In the genomic region with DNA sequence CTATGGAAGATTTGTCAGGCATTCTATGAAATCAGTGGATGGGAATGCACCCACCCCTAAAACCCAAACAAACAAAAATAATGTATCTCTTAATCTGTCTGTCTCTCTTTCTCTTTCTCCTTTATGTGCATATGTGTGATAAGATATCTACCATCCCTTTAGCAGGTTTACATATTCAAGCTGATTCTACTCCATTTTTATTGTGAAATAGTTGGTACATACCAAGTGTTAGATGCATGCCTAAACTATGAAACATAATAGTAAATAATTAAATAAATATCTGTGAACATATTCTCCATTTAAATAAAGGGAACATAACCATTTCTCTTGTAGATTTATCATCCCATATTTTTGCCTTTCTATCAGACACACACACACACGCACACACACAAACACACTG, we compare ENCODE assay signal across 18 cellular contexts.
DNase-seq lines count a peak whose midpoint lies in the region; ATAC-seq, FAIRE-seq and TF ChIP-seq lines count a peak whose summit lies in the region.
"Had no signal": no experiment of that assay in that cellular context is flagged by ENCODE, and none has a peak within 500 bp of the region (broad histone marks: within the 10 kb centered on the region; RNA-seq: fewer than 3 reads in every experiment).

No MANE protein-coding gene starts in this region.

- H2AK5ac ChIP-seq in IMR-90 (ENCODE audit: low read depth, low read length), result no peak overlapping the region

- H3K23ac ChIP-seq in IMR-90 (ENCODE audit: low read depth, low read length), result no peak overlapping the region

- intact Hi-C loops in IMR-90 (cut with micrococcal nuclease), result no loop called here

- no peak overlapping the region for H3K4me2 ChIP-seq in IMR-90 (ENCODE audit: low read depth, low read length)
- H3K4me2 ChIP-seq in astrocyte (ENCODE audit: low read length), result no peak overlapping the region

- H3K4me3 ChIP-seq in IMR-90 (ENCODE audit: insufficient read depth, low read depth, low read length) (no peak overlapping the region), astrocyte (ENCODE audit: insufficient read depth, low read depth, low read length) (no peak overlapping the region)

- H4K8ac ChIP-seq in IMR-90 (ENCODE audit: low read depth in 2 of 2, low read length in 2 of 2), result no peak overlapping the region

- peak; percentile 60 for ATAC-seq in IMR-90 (ENCODE audit: low read depth)
- no peak for ATAC-seq in left lobe of liver
- ATAC-seq in GM21360 (IDR thresholded peaks at IDR 0.05; ENCODE audit: unreplicated experiment), result no peak
- ATAC-seq: HCT116 had no signal

- BruUV-seq in IMR-90 (replicated peaks; lab: Mats Ljungman, UMichigan), result no TSS peak

- TF ChIP-seq RAD21 in IMR-90 (IDR thresholded peaks at IDR 0.05; ENCODE audit: low read length), result no peak

- H3K4me3 Mint-ChIP-seq in astrocyte (ENCODE audit: unreplicated experiment), result no peak overlapping the region
- H3K4me3 Mint-ChIP-seq: CD4-positive, alpha-beta memory T cell; IgD-negative memory B cell had no signal

- in situ Hi-C loops in IMR-90 (cut with MboI; ENCODE audit: low sequenced_read_pairs), result no loop called here

- no peaks in the 10 kb centered on the region for H3K36me3 Mint-ChIP-seq in astrocyte (ENCODE audit: low read depth, unreplicated experiment)
- H3K36me3 Mint-ChIP-seq: CD4-positive, alpha-beta memory T cell; IgD-negative memory B cell had no signal

- FAIRE-seq in astrocyte (lab: Jason Lieb, UNC), result no peak
- FAIRE-seq: A204.1, G401.6, GM12892, GM19239 had no signal

- H2BK15ac ChIP-seq in IMR-90 (ENCODE audit: low read depth, low read length), result no peak overlapping the region

- H4K5ac ChIP-seq in IMR-90 (ENCODE audit: low read depth, low read length), result no peak overlapping the region

- peaks cover 9% of the 10 kb centered on the region for H3K4me1 Mint-ChIP-seq in astrocyte (ENCODE audit: low read depth, unreplicated experiment)
- H3K4me1 Mint-ChIP-seq: CD4-positive, alpha-beta memory T cell; IgD-negative memory B cell had no signal

- H3K9ac ChIP-seq in IMR-90 (ENCODE audit: low read depth, low read length) (no peak overlapping the region), astrocyte (ENCODE audit: low read length) (no peak overlapping the region)

- H3K14ac ChIP-seq in IMR-90 (replicated peaks; ENCODE audit: low read depth, low read length), result no peak overlapping the region

- H2BK120ac ChIP-seq in IMR-90 (ENCODE audit: low read depth, low read length), result no peak overlapping the region

- DNase-seq in IMR-90 (peak; percentile 44), astrocyte (ENCODE audit: low read depth) (peak; percentile 8), fibroblast of gingiva (ENCODE audit: low read depth) (peak; percentile 10), iris pigment epithelial cell (ENCODE audit: low read depth) (peak; percentile 69), kidney tubule cell (ENCODE audit: low spot score) (no peak), left lobe of liver (ENCODE audit: low spot score) (no peak), NCI-H1930 (lab: John Stamatoyannopoulos, UW) (no peak)
- DNase-seq: BE2C; CD4-positive, alpha-beta memory T cell; DMS79 had no signal

- H3K4me1 ChIP-seq in IMR-90 (ENCODE audit: control insufficient read depth, insufficient read depth, low read length) (no peaks in the 10 kb centered on the region), astrocyte (ENCODE audit: insufficient read depth, low read length) (no peaks in the 10 kb centered on the region)
- H3K4me1 ChIP-seq: BE2C had no signal

- H3K4ac ChIP-seq in IMR-90 (ENCODE audit: low read depth, low read length), result no peak overlapping the region

- no peak overlapping the region for H2AK9ac ChIP-seq in IMR-90 (replicated peaks; ENCODE audit: low read depth, low read length, poor library complexity)

- TF ChIP-seq POLR2A in IMR-90 (IDR thresholded peaks at IDR 0.05; ENCODE audit: low read depth, low read length), result no peak

- H3K18ac ChIP-seq in IMR-90 (ENCODE audit: low read depth, low read length), result no peak overlapping the region

- no peak for TF ChIP-seq CTCF in IMR-90 (conservative IDR thresholded peaks at IDR 0.05; ENCODE audit: low read depth, low read length)
- no peak for TF ChIP-seq CTCF in astrocyte (IDR thresholded peaks at IDR 0.05; ENCODE audit: insufficient read depth, low read depth, low read length)

- dilution Hi-C loops in IMR-90 (cut with HindIII; ENCODE audit: low sequenced_read_pairs, unreplicated experiment), result no loop called here

- H3K36me3 ChIP-seq in IMR-90 (ENCODE audit: control insufficient read depth, insufficient read depth, low read length), result no peaks in the 10 kb centered on the region
- H3K36me3 ChIP-seq in astrocyte (ENCODE audit: insufficient read depth, low read length), result no peaks in the 10 kb centered on the region
- H3K36me3 ChIP-seq: BE2C had no signal

- H3K27me3 Mint-ChIP-seq in astrocyte (ENCODE audit: low read depth, unreplicated experiment), result no peaks in the 10 kb centered on the region
- H3K27me3 Mint-ChIP-seq: CD4-positive, alpha-beta memory T cell; IgD-negative memory B cell had no signal

- H3K27me3 ChIP-seq in IMR-90 (ENCODE audit: control insufficient read depth, insufficient read depth, low read length) (no peaks in the 10 kb centered on the region), astrocyte (ENCODE audit: insufficient read depth, low read length) (no peaks in the 10 kb centered on the region)
- H3K27me3 ChIP-seq: BE2C had no signal

- no peaks in the 10 kb centered on the region for H3K9me3 ChIP-seq in IMR-90 (ENCODE audit: control insufficient read depth, insufficient read depth, low read length)
- no peaks in the 10 kb centered on the region for H3K9me3 ChIP-seq in astrocyte (ENCODE audit: insufficient read depth, low read depth, low read length)
- H3K9me3 ChIP-seq: BE2C had no signal

- H4K20me1 ChIP-seq in IMR-90 (ENCODE audit: insufficient read depth, low read length), result no peaks in the 10 kb centered on the region
- no peaks in the 10 kb centered on the region for H4K20me1 ChIP-seq in astrocyte (ENCODE audit: insufficient read depth, low read length)

- no peak overlapping the region for H2BK5ac ChIP-seq in IMR-90 (ENCODE audit: low read depth, low read length, poor library complexity, severe bottlenecking)

- no peak overlapping the region for H3K27ac ChIP-seq in IMR-90 (ENCODE audit: insufficient read depth, low read length)
- no peak overlapping the region for H3K27ac ChIP-seq in astrocyte (ENCODE audit: low read depth, low read length)
- H3K27ac ChIP-seq: C4-2B had no signal

- no peak overlapping the region for H3K56ac ChIP-seq in IMR-90 (ENCODE audit: extremely low read depth, insufficient read depth, low read length)

- H4K91ac ChIP-seq in IMR-90 (ENCODE audit: insufficient read depth, low read depth, low read length), result no peak overlapping the region

- H3K27ac Mint-ChIP-seq in astrocyte (ENCODE audit: unreplicated experiment), result no peak overlapping the region
- H3K27ac Mint-ChIP-seq: CD4-positive, alpha-beta memory T cell; IgD-negative memory B cell had no signal

- no peaks in the 10 kb centered on the region for H3K79me2 ChIP-seq in astrocyte (ENCODE audit: insufficient read depth, low read length)

- POLR2A ChIA-PET in IMR-90 (lab: Charles Lee; ENCODE audit: unreplicated experiment), result no interaction called here

- H3K9me1 ChIP-seq in IMR-90 (ENCODE audit: insufficient read depth, low read length), result no peaks in the 10 kb centered on the region

- no peaks in the 10 kb centered on the region for H3K79me1 ChIP-seq in IMR-90 (ENCODE audit: low read depth in 1 of 2, low read length in 2 of 2)

- peaks cover under 1% of the 10 kb centered on the region for H3K9me3 Mint-ChIP-seq in astrocyte (ENCODE audit: unreplicated experiment)

- no CpG with 5 or more reads among the region's 1 CpG for WGBS in IMR-90 (ENCODE audit: extremely low coverage in 2 of 2, insufficient read length in 1 of 2), 2 experiments

- H2AFZ ChIP-seq in IMR-90 (replicated peaks; ENCODE audit: low read length, poor library complexity) (no peak overlapping the region), astrocyte (ENCODE audit: low read depth, low read length) (no peak overlapping the region)

- CTCF ChIA-PET in IMR-90 (lab: Yijun Ruan, JAX), result no interaction called here

- H2BK20ac ChIP-seq in IMR-90 (ENCODE audit: low read depth, low read length), result no peak overlapping the region

TF ChIP-seq in IMR-90, 13 proteins besides CTCF, POLR2A, EP300 and RAD21:
- TF ChIP-seq CEBPB (IDR thresholded peaks at IDR 0.05; ENCODE audit: low read depth, low read length), result peak; percentile 86
- no peak for TF ChIP-seq ELK1 (IDR thresholded peaks at IDR 0.05; ENCODE audit: borderline replicate concordance, low read depth, low read length)

Comparison
In these comparisons a context has a peak if more than half of its experiments do, and no peak if none do; other contexts are left out.
1. DNase-seq: peak in IMR-90 (single experiment), astrocyte (single experiment), fibroblast of gingiva (single experiment) and iris pigment epithelial cell (single experiment); none in kidney tubule cell (single experiment), left lobe of liver (single experiment) and NCI-H1930 (0 of 2).